1 cellular context compared by ENCODE assay signal in genomic region chr9:31390352-31391025, GRCh38.
TF ChIP-seq lines count a peak whose summit lies in the region.

No MANE protein-coding gene starts in this region.

TF ChIP-seq in GM12878, 131 proteins besides CTCF, POLR2A, EP300 and RAD21 (continued from another document):
- no peak for TF ChIP-seq PRDM15 (CRISPR knock-in tag; IDR thresholded peaks at IDR 0.05)
